8 cellular contexts compared by ENCODE assay signal in genomic region chr15:101489633-101490407, GRCh38. TPM values are rescaled to one million over a fixed set of nuclear protein-coding genes. Genes with fewer than 3 reads are reported as not detected.
A peak's percentile ranks its signal among the peaks of the same experiment; 100 is the strongest.
DNase-seq lines count a peak whose midpoint lies in the region; ATAC-seq and TF ChIP-seq lines count a peak whose summit lies in the region.

PCSK6 (minus strand) TSS chr15:101489707; CDS start chr15:101489670, 37 bp downstream.

- WGBS in mesodermal cell (ENCODE audit: insufficient coverage in 2 of 2), 2 experiments: 17 to 29% methylated on average over 34 to 95 of the region's 103 CpGs

- H3K27me3 ChIP-seq in HUES6 (ENCODE audit: control insufficient read depth, insufficient read depth, low read length): peaks cover 53% of the 10 kb centered on the region
- H3K27me3 ChIP-seq in CD4-positive, alpha-beta memory T cell (ENCODE audit: insufficient read depth, low read length): peaks cover 10% of the 10 kb centered on the region

- H3K27me3 Mint-ChIP-seq in CD4-positive, alpha-beta memory T cell: peaks cover 27 to 31% of the 10 kb centered on the region in 2 donors

- H3K36me3 ChIP-seq in HUES6 (ENCODE audit: control insufficient read depth, insufficient read depth, low read length) (no peaks in the 10 kb centered on the region), mesodermal cell (ENCODE audit: control insufficient read depth, insufficient read depth, low read length) (no peaks in the 10 kb centered on the region)
- no peaks in the 10 kb centered on the region for H3K36me3 ChIP-seq in CD4-positive, alpha-beta memory T cell (ENCODE audit: insufficient read depth, low read length)

- TF ChIP-seq CTCF in C4-2B (conservative IDR thresholded peaks at IDR 0.05): no peak

- no peak within 1 kb of the TSS for H3K27ac Mint-ChIP-seq in CD4-positive, alpha-beta memory T cell

- H3K4me3 ChIP-seq in HUES6 (ENCODE audit: low read depth, low read length): peak within 1 kb of the TSS; percentile 57
- H3K4me3 ChIP-seq in mesodermal cell (ENCODE audit: extremely low read depth, insufficient read depth, low read length, poor library complexity, severe bottlenecking): peak within 1 kb of the TSS; percentile 26
- H3K4me3 ChIP-seq in CD4-positive, alpha-beta memory T cell (ENCODE audit: low read length in 2 of 2): no peak within 1 kb of the TSS

- intact Hi-C loops in CD4-positive, alpha-beta memory T cell (cut with micrococcal nuclease): no loop called here

- peak within 1 kb of the TSS; percentile 45 for H3K27ac ChIP-seq in C4-2B
- H3K27ac ChIP-seq in HUES6 (ENCODE audit: low read depth, low read length): no peak within 1 kb of the TSS
- no peak within 1 kb of the TSS for H3K27ac ChIP-seq in mesodermal cell (ENCODE audit: low read depth, low read length, severe bottlenecking)
- no peak within 1 kb of the TSS for H3K27ac ChIP-seq in CD4-positive, alpha-beta memory T cell (ENCODE audit: low read depth, low read length)

- H3K4me3 Mint-ChIP-seq in CD4-positive, alpha-beta memory T cell: peak within 1 kb of the TSS in 3 of 8 donors; percentile 41 to 60 (median 57)

- H3K4me1 Mint-ChIP-seq in CD4-positive, alpha-beta memory T cell: peaks cover 0 to 4% (median under 1%) of the 10 kb centered on the region in 4 donors

- H3K9me3 Mint-ChIP-seq in CD4-positive, alpha-beta memory T cell: no peaks in the 10 kb centered on the region

- H3K9me3 ChIP-seq in HUES6 (ENCODE audit: control insufficient read depth, insufficient read depth, low read depth, low read length) (peaks cover 5% of the 10 kb centered on the region), mesodermal cell (ENCODE audit: control insufficient read depth, low read length) (no peaks in the 10 kb centered on the region)
- no peaks in the 10 kb centered on the region for H3K9me3 ChIP-seq in CD4-positive, alpha-beta memory T cell (ENCODE audit: control insufficient read depth in 1 of 2, low read length in 2 of 2)

- peak within 1 kb of the TSS; percentile 12 for H3K9ac ChIP-seq in HUES6 (ENCODE audit: low read length)

- POLR2A ChIA-PET in CD4-positive, alpha-beta memory T cell (lab: Charles Lee; ENCODE audit: partially characterized antibody): no interaction called here

- CTCF ChIA-PET in CD4-positive, alpha-beta memory T cell (lab: Charles Lee; ENCODE audit: partially characterized antibody): no interaction called here

- DNase-seq in ecto neural progenitor cell (ENCODE audit: low spot score): peak; percentile 62
- DNase-seq in CD4-positive, alpha-beta memory T cell: no peak
- no peak for DNase-seq in NCI-H1436 treated with DMSO at 0.1 percent for 48 hours (lab: John Stamatoyannopoulos, UW)

- no peaks in the 10 kb centered on the region for H3K36me3 Mint-ChIP-seq in CD4-positive, alpha-beta memory T cell

- peaks cover 2% of the 10 kb centered on the region; the same call in 1 of the 2 replicates for H3K4me1 ChIP-seq in HUES6 (ENCODE audit: control insufficient read depth, insufficient read depth, low read length)
- H3K4me1 ChIP-seq in mesodermal cell (ENCODE audit: control insufficient read depth, insufficient read depth, low read length, poor library complexity, severe bottlenecking): no peaks in the 10 kb centered on the region
- no peaks in the 10 kb centered on the region for H3K4me1 ChIP-seq in CD4-positive, alpha-beta memory T cell (ENCODE audit: insufficient read depth, low read length)

- no peak for ATAC-seq in HG03159 (IDR thresholded peaks at IDR 0.05; ENCODE audit: unreplicated experiment)
- no peak for ATAC-seq in HG03097 (IDR thresholded peaks at IDR 0.05; ENCODE audit: low FRiP score, unreplicated experiment)

RNA-seq across cellular contexts. Expression of gene PCSK6, which starts in this region (rescaled TPM):
- 8.3 TPM for polyA plus RNA-seq in mesodermal cell (2013, experiment 1 of 2)
- 8.2 TPM for polyA plus RNA-seq in mesodermal cell (2013, experiment 2 of 2)
- under 1 TPM; 0.41 to 0.53 TPM for total RNA-seq in CD4-positive, alpha-beta memory T cell
- under 1 TPM; 0.08 to 0.24 TPM for polyA plus RNA-seq in CD4-positive, alpha-beta memory T cell

Comparison
In these comparisons a context has a peak if more than half of its experiments do, and no peak if none do; other contexts are left out.
1. H3K4me3 ChIP-seq: peak in HUES6 (single experiment) and mesodermal cell (single experiment); none in CD4-positive, alpha-beta memory T cell (0 of 2).